8 cellular contexts compared by ENCODE assay signal in the genomic region with DNA sequence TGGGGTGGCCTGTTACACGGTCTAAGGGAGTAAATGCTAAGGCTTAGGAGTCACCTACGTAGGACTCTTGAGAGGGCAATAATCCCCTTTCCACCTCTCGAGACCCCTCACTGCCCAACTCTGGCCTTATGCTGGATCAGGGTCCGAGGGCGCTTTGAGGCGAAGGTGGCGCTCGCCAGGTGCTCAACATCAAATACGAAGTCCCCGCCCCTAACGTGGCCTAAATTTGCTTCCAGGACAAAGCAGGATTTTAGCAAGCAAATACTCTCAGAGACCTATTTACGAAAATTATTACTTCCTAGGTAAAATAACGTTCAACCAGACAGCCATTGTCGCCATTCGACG. TPM values are rescaled to one million over a fixed set of nuclear protein-coding genes. Genes with fewer than 3 reads are reported as not detected.
DNase-seq lines count a peak whose midpoint lies in the region; ATAC-seq and TF ChIP-seq lines count a peak whose summit lies in the region.

No MANE protein-coding gene starts in this region.

- peaks cover 22% of the 10 kb centered on the region for H3K36me3 Mint-ChIP-seq in stimulated activated naive CD8-positive, alpha-beta T cell treated with anti-CD3 and anti-CD28 coated beads, Interleukin-15, Interleukin-2, amounts not matched to agents 100 ng/mL and 50 ng/mL, for 24 hours (ENCODE audit: low read depth)
- peaks cover 4% of the 10 kb centered on the region for H3K36me3 Mint-ChIP-seq in mesothelial cell of epicardium

- H3K4me3 Mint-ChIP-seq in stimulated activated naive CD8-positive, alpha-beta T cell treated with anti-CD3 and anti-CD28 coated beads, Interleukin-15, Interleukin-2, amounts not matched to agents 100 ng/mL and 50 ng/mL, for 24 hours = peak overlapping the region; percentile 92
- H3K4me3 Mint-ChIP-seq in mesothelial cell of epicardium = peak overlapping the region; percentile 98

- H3K4me3 ChIP-seq in brain microvascular endothelial cell (ENCODE audit: low read depth, low read length) = peak overlapping the region; percentile 89

- no peak for DNase-seq in stimulated activated naive CD8-positive, alpha-beta T cell treated with anti-CD3 and anti-CD28 coated beads, Interleukin-15, Interleukin-2, amounts not matched to agents 100 U/mL and 50 U/mL, for 24 hours
- no peak for DNase-seq in brain microvascular endothelial cell
- DNase-seq in mesothelial cell of epicardium (ENCODE audit: low spot score in 2 of 2, unreplicated experiment in 2 of 2) = no peak
- DNase-seq in posterior cingulate gyrus = no peak
- no peak for DNase-seq in GM13977 (ENCODE audit: low spot score)
- DNase-seq in omental fat pad (ENCODE audit: low spot score) = no peak
- DNase-seq in NCI-H748 treated with DMSO at 0.1 percent for 48 hours (lab: John Stamatoyannopoulos, UW) = no peak

- peaks cover 58% of the 10 kb centered on the region for H3K4me1 Mint-ChIP-seq in stimulated activated naive CD8-positive, alpha-beta T cell treated with anti-CD3 and anti-CD28 coated beads, Interleukin-15, Interleukin-2, amounts not matched to agents 100 ng/mL and 50 ng/mL, for 24 hours (ENCODE audit: low read depth)
- H3K4me1 Mint-ChIP-seq in mesothelial cell of epicardium = peaks cover 41% of the 10 kb centered on the region

- H3K9me3 Mint-ChIP-seq in stimulated activated naive CD8-positive, alpha-beta T cell treated with anti-CD3 and anti-CD28 coated beads, Interleukin-15, Interleukin-2, amounts not matched to agents 100 ng/mL and 50 ng/mL, for 24 hours = no peaks in the 10 kb centered on the region
- H3K9me3 Mint-ChIP-seq in mesothelial cell of epicardium = no peaks in the 10 kb centered on the region

- H3K27ac Mint-ChIP-seq in stimulated activated naive CD8-positive, alpha-beta T cell treated with anti-CD3 and anti-CD28 coated beads, Interleukin-15, Interleukin-2, amounts not matched to agents 100 ng/mL and 50 ng/mL, for 24 hours = peak overlapping the region; percentile 97
- peak overlapping the region; percentile 100 for H3K27ac Mint-ChIP-seq in mesothelial cell of epicardium

- intact Hi-C loops in posterior cingulate gyrus (cut with DNase I) = loop anchor here (5.0 to 10.0 kb wide), 4 partner anchors 109 to 149 kb away; a partner anchor contains a TSS

- in situ Hi-C loops in brain microvascular endothelial cell (cut with HindIII; ENCODE audit: low pct_ligation_motif_present, low sequenced_read_pairs) (no loop called here), GM13977 (cut with MboI; ENCODE audit: low pct_unique_long_range_greater_than_20kb, low sequenced_read_pairs, unreplicated experiment) (no loop called here)

- no peaks in the 10 kb centered on the region for H3K27me3 ChIP-seq in brain microvascular endothelial cell (replicated peaks)

- H3K27me3 Mint-ChIP-seq in stimulated activated naive CD8-positive, alpha-beta T cell treated with anti-CD3 and anti-CD28 coated beads, Interleukin-15, Interleukin-2, amounts not matched to agents 100 ng/mL and 50 ng/mL, for 24 hours = no peaks in the 10 kb centered on the region
- H3K27me3 Mint-ChIP-seq in mesothelial cell of epicardium (ENCODE audit: low read depth) = no peaks in the 10 kb centered on the region

- ATAC-seq in stimulated activated naive CD8-positive, alpha-beta T cell treated with anti-CD3 and anti-CD28 coated beads, Interleukin-15, Interleukin-2, amounts not matched to agents 100 U/mL and 50 U/mL, for 24 hours = no peak
- ATAC-seq in omental fat pad (ENCODE audit: low FRiP score) = no peak

- peak overlapping the region; percentile 57 for H3K27ac ChIP-seq in brain microvascular endothelial cell

- TF ChIP-seq CTCF in brain microvascular endothelial cell (IDR thresholded peaks at IDR 0.05; ENCODE audit: low read depth, low read length, missing control alignments) (no peak), mesothelial cell of epicardium (IDR thresholded peaks at IDR 0.05; ENCODE audit: unreplicated experiment) (no peak), GM13977 (IDR thresholded peaks at IDR 0.05; ENCODE audit: extremely low read depth, insufficient read depth, missing control alignments) (no peak), omental fat pad (IDR thresholded peaks at IDR 0.05) (no peak)

- no peaks in the 10 kb centered on the region for H3K36me3 ChIP-seq in brain microvascular endothelial cell (replicated peaks)

RNA-seq across cellular contexts. Expression of a gene that starts 0.4 kb away (rescaled TPM):
- 55.4 to 58.3 TPM (median 56.9 TPM) in 3 replicates for total RNA-seq in mesothelial cell of epicardium
- 10 to 100 TPM; 32.5 to 45.7 (median 38.8) TPM for total RNA-seq in omental fat pad

RNA-seq across cellular contexts. Expression of a gene that starts 50.3 kb away (rescaled TPM):
- total RNA-seq in mesothelial cell of epicardium (not detected in 3 replicates), omental fat pad (not detected)

RNA-seq across cellular contexts. Expression of a gene that starts 52.6 kb away (rescaled TPM):
- total RNA-seq in mesothelial cell of epicardium (not detected in 3 replicates), omental fat pad (under 1 TPM in 1 of 4 donors, not detected in 3; 0.09 TPM)
